Comparison of ENCODE assay signal across 10 cellular contexts in genomic region chr22:47266329-47266728, GRCh38.
"Had no signal": no experiment of that assay in that cellular context is flagged by ENCODE, and none has a peak within 500 bp of the region (broad histone marks: within the 10 kb centered on the region; RNA-seq: fewer than 3 reads in every experiment).

No MANE protein-coding gene starts in this region.

- H3K4me1 Mint-ChIP-seq: GM23338, H9 had no signal

- H3K27ac Mint-ChIP-seq: GM23338, H9, HFFc6 had no signal

- H3K9ac ChIP-seq: KMS-11 had no signal

- FAIRE-seq: H1, H54 had no signal

- H2AFZ ChIP-seq: GM23338 had no signal

- ATAC-seq: GM23338 had no signal

- H3K4me2 ChIP-seq: GM23338, KMS-11 had no signal

- H3K4me3 ChIP-seq: GM23338 had no signal

- DNase-seq: H9, HCEC 1CT, HFFc6, IMR-90, KBM-7 had no signal

- H3K27ac ChIP-seq: HL-60, KMS-11 had no signal

- H3K4me3 Mint-ChIP-seq: GM23338, H9, HFFc6 had no signal
